ENCODE assay signal across 8 cellular contexts in the genomic region with DNA sequence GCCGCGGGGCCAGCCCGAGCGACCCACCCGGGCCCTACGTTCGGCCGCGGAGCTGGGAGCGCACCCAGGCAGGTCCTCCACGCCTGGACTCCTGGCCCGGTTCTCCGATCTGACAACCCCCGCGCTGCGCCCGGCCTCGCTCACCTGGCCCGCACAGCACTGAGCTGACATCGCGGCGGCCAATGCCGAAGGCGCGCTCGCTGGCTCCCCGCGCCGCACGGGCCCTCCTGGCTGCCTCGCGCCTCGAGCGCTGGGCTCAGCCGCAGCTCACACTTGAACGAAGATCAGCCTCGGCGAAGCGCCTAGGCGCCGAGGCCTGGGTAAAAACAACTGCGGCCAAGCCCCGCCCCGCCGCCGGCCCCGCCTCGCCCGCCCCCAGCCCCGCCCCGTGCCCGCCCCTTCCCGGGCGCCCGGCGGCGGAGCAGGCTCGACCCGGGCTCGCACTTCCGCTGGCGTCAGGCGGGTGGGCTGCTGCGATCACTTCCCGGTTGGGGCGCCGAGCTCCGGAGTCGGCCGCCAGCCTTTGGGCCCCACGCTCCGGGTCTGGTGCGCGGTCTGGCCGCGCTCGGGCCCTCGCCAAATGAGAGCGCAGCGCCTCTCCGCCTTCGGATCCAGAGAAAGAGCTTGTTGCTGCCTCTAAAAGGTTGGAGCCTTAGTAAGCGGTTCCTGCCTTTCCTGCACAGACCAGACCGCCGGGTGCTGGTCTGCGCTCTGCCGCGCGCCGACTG. TPM values are rescaled to one million over a fixed set of nuclear protein-coding genes. Genes with fewer than 3 reads are reported as not detected.
DNase-seq lines count a peak whose midpoint lies in the region; TF ChIP-seq lines count a peak whose summit lies in the region.

A gene (minus strand): TSS at position 297 of the 728 bp plus-strand sequence. CDS start 126 bp downstream, at position 171.

- H4K91ac ChIP-seq in H9 (ENCODE audit: insufficient read length, low read depth, low read length), result no peak within 1 kb of the TSS

- H3K79me1 ChIP-seq in H9 (ENCODE audit: insufficient read depth, low read depth, low read length, poor library complexity, severe bottlenecking), result peaks cover 3% of the 10 kb centered on the region

- no peak within 1 kb of the TSS for H2BK120ac ChIP-seq in H9 (ENCODE audit: low read depth, low read length, poor library complexity, severe bottlenecking)

- in situ Hi-C loops in T47D (cut with HindIII; ENCODE audit: low pct_unique_long_range_greater_than_20kb, low sequenced_read_pairs), result no loop called here

- no peak within 1 kb of the TSS for H3K56ac ChIP-seq in H9 (ENCODE audit: insufficient read length, low read depth, low read length)

- H3K9me2 ChIP-seq in MM.1S (replicated peaks; ENCODE audit: insufficient read depth, low read length), result no peaks in the 10 kb centered on the region

- H2BK15ac ChIP-seq in H9 (ENCODE audit: low read depth, low read length), result no peak within 1 kb of the TSS

- peaks cover 6% of the 10 kb centered on the region; the same call in 1 of the 2 replicates for H3F3A ChIP-seq in MM.1S (ENCODE audit: insufficient read depth, low read length)
- H3F3A ChIP-seq in smooth muscle cell (ENCODE audit: low read depth), result no peaks in the 10 kb centered on the region

- no peak within 1 kb of the TSS for H3T11ph ChIP-seq in H9 (ENCODE audit: low read length)

- no peaks in the 10 kb centered on the region; a peak in 1 of 5 replicates for H3K9me3 Mint-ChIP-seq in H9

- peak within 1 kb of the TSS; percentile 86 for H3K4me3 ChIP-seq in GM12864 (ENCODE audit: low read depth, low read length)
- H3K4me3 ChIP-seq in MM.1S (ENCODE audit: low read length), result peak within 1 kb of the TSS; percentile 96
- peak within 1 kb of the TSS; percentile 64 for H3K4me3 ChIP-seq in smooth muscle cell

- H2BK5ac ChIP-seq in H9 (ENCODE audit: insufficient read length, low read length), result no peak within 1 kb of the TSS

- no peak within 1 kb of the TSS for H2AFZ ChIP-seq in H9 (ENCODE audit: low read length)
- peak within 1 kb of the TSS; percentile 85 for H2AFZ ChIP-seq in MM.1S (ENCODE audit: low read length)
- H2AFZ ChIP-seq in smooth muscle cell (ENCODE audit: low read depth), result peak within 1 kb of the TSS; percentile 69

- peak within 1 kb of the TSS; percentile 91 for H3K18ac ChIP-seq in H9 (ENCODE audit: insufficient read length, low read depth, low read length)

- peaks cover 49 to 53% of the 10 kb centered on the region in 2 experiments for H3K4me1 Mint-ChIP-seq in H9

- H3K79me2 ChIP-seq in H9 (ENCODE audit: insufficient read depth, low read length) (peaks cover 35% of the 10 kb centered on the region), MM.1S (ENCODE audit: low read length) (peaks cover 34% of the 10 kb centered on the region), smooth muscle cell (ENCODE audit: low read depth) (peaks cover 29% of the 10 kb centered on the region)

- H3K36me3 Mint-ChIP-seq in H9 (ENCODE audit: insufficient read depth in 1 of 3, low read depth in 3 of 3), result peaks cover 0 to 4% (median 0%) of the 10 kb centered on the region in 3 experiments; a peak in 5 of 7 replicates

- H3K36me3 ChIP-seq in MM.1S (replicated peaks; ENCODE audit: insufficient read depth, low read length) (no peaks in the 10 kb centered on the region), smooth muscle cell (ENCODE audit: low read depth) (no peaks in the 10 kb centered on the region)

- H3K23ac ChIP-seq in H9 (ENCODE audit: insufficient read length, low read depth, low read length), result no peak within 1 kb of the TSS

- H3K9me3 ChIP-seq in H9 (ENCODE audit: control insufficient read depth, low read depth, low read length) (no peaks in the 10 kb centered on the region), MM.1S (replicated peaks; ENCODE audit: insufficient read depth, low read length) (no peaks in the 10 kb centered on the region), smooth muscle cell (replicated peaks; ENCODE audit: low read depth) (no peaks in the 10 kb centered on the region)

- TF ChIP-seq CTCF in GM12864 (IDR thresholded peaks at IDR 0.05; ENCODE audit: low read depth, low read length, missing control alignments) (no peak), H9 (conservative IDR thresholded peaks at IDR 0.05) (no peak), MM.1S (IDR thresholded peaks at IDR 0.05; ENCODE audit: low read length) (no peak), VCaP (conservative IDR thresholded peaks at IDR 0.05) (no peak), smooth muscle cell (IDR thresholded peaks at IDR 0.05; ENCODE audit: borderline replicate concordance, insufficient read depth, poor library complexity, severe bottlenecking) (no peak)

- peaks cover 30% of the 10 kb centered on the region for H3K23me2 ChIP-seq in H9 (ENCODE audit: insufficient read length, low read depth, low read length, poor library complexity, severe bottlenecking)

- H2BK20ac ChIP-seq in H9 (ENCODE audit: low read depth, low read length, poor library complexity, severe bottlenecking), result no peak within 1 kb of the TSS

- H2BK12ac ChIP-seq in H9 (ENCODE audit: insufficient read length, low read depth, low read length), result peak within 1 kb of the TSS; percentile 7

- H3K27ac Mint-ChIP-seq in H9, result peak within 1 kb of the TSS; percentile 94 to 99 (median 98)

- H3K4me1 ChIP-seq in H9 (ENCODE audit: insufficient read depth, low read length) (peaks cover 9% of the 10 kb centered on the region; the same call in 1 of the 2 replicates), MM.1S (ENCODE audit: low read length) (peaks cover 6% of the 10 kb centered on the region; the same call in 1 of the 2 replicates), smooth muscle cell (ENCODE audit: low read depth) (peaks cover 40% of the 10 kb centered on the region)

- WGBS in H9 (ENCODE audit: extremely low coverage, insufficient read length, low lambda C conversion rate), result no CpG with 5 or more reads among the region's 90 CpGs
- 1% methylated on average over 84 of the region's 90 CpGs for WGBS in smooth muscle cell (ENCODE audit: low lambda C conversion rate)

- H3K27ac ChIP-seq in H9 (ENCODE audit: insufficient read length, low read depth, low read length), result peak within 1 kb of the TSS; percentile 95
- H3K27ac ChIP-seq in MM.1S (ENCODE audit: low read length), result peak within 1 kb of the TSS; percentile 72; the same call in 1 of the 2 replicates
- peak within 1 kb of the TSS; percentile 73 for H3K27ac ChIP-seq in VCaP
- peak within 1 kb of the TSS; percentile 82 for H3K27ac ChIP-seq in smooth muscle cell (ENCODE audit: low read depth)

- H2AK5ac ChIP-seq in H9 (ENCODE audit: insufficient read length, low read length), result no peak within 1 kb of the TSS

- H3K27me3 ChIP-seq in H9 (ENCODE audit: insufficient read depth, low read length) (no peaks in the 10 kb centered on the region), MM.1S (replicated peaks; ENCODE audit: insufficient read depth, low read length) (no peaks in the 10 kb centered on the region), smooth muscle cell (ENCODE audit: low read depth) (no peaks in the 10 kb centered on the region)

- H3K4me2 ChIP-seq in H9 (ENCODE audit: insufficient read depth, insufficient read length, low read length), result peak within 1 kb of the TSS; percentile 96
- H3K4me2 ChIP-seq in MM.1S (ENCODE audit: low read depth, low read length), result peak within 1 kb of the TSS; percentile 99
- peak within 1 kb of the TSS; percentile 84 for H3K4me2 ChIP-seq in smooth muscle cell

- H4K5ac ChIP-seq in H9 (ENCODE audit: insufficient read length, low read depth, low read length), result no peak within 1 kb of the TSS

- H3K9ac ChIP-seq in H9 (ENCODE audit: extremely low read depth, insufficient read length, low read length) (peak within 1 kb of the TSS; percentile 82), MM.1S (ENCODE audit: low read length) (peak within 1 kb of the TSS; percentile 94), smooth muscle cell (ENCODE audit: low read depth) (peak within 1 kb of the TSS; percentile 81)

- peak within 1 kb of the TSS; percentile 93 for H3K14ac ChIP-seq in H9 (ENCODE audit: insufficient read depth, low read length)

- peak within 1 kb of the TSS; percentile 31; the same call in 1 of the 2 replicates for H3K4ac ChIP-seq in H9 (ENCODE audit: low read depth, low read length)

- H4K20me1 ChIP-seq in H9 (ENCODE audit: control insufficient read depth, insufficient read depth, insufficient read length), result no peaks in the 10 kb centered on the region
- H4K20me1 ChIP-seq in MM.1S (ENCODE audit: insufficient read depth, low read length), result no peaks in the 10 kb centered on the region
- peaks cover 13% of the 10 kb centered on the region for H4K20me1 ChIP-seq in smooth muscle cell (ENCODE audit: low read depth)

- H3K4me3 Mint-ChIP-seq in H9, result peak within 1 kb of the TSS; percentile 94 to 97

- no peaks in the 10 kb centered on the region for H3K27me3 Mint-ChIP-seq in H9 (ENCODE audit: low read depth)

- no peak within 1 kb of the TSS for H4K8ac ChIP-seq in H9 (replicated peaks; ENCODE audit: insufficient read length, low read depth, low read length)

- DNase-seq in GM12864 (ENCODE audit: low read depth), result peak; percentile 33
- peak; percentile 85 for DNase-seq in H9
- peak; percentile 87 for DNase-seq in MM.1S
- peak; percentile 84 to 86 for DNase-seq in T47D (ENCODE audit: low read depth in 1 of 2, low spot score in 1 of 2)
- DNase-seq in iPS-NIHi7 (ENCODE audit: extremely low spot score), result peak; percentile 87
- peak; percentile 67 for DNase-seq in smooth muscle cell (lab: John Stamatoyannopoulos, UW; ENCODE audit: unreplicated experiment)
- DNase-seq in NCI-H2081 treated with DMSO at 0.1 percent for 48 hours (lab: John Stamatoyannopoulos, UW), result no peak

RNA-seq across cellular contexts. Expression of the gene that starts here (rescaled TPM):
- total RNA-seq in H9 (2021), result 52.3 and 54.7 TPM in 2 replicates
- total RNA-seq in smooth muscle cell, result 37.0 and 39.2 TPM in 2 replicates
- 4.5 and 11.5 TPM in 2 replicates for polyA plus RNA-seq in smooth muscle cell
